10 cellular contexts compared by ENCODE assay signal in genomic region chrX:16838202-16839066, GRCh38. TPM values are rescaled to one million over a fixed set of nuclear protein-coding genes. Genes with fewer than 3 reads are reported as not detected.
A peak's percentile ranks its signal among the peaks of the same experiment; 100 is the strongest.
DNase-seq lines count a peak whose midpoint lies in the region; ATAC-seq and TF ChIP-seq lines count a peak whose summit lies in the region.
"Had no signal": no experiment of that assay in that cellular context is flagged by ENCODE, and none has a peak within 500 bp of the region (broad histone marks: within the 10 kb centered on the region; RNA-seq: fewer than 3 reads in every experiment).

No MANE protein-coding gene starts in this region.

- H3K27ac ChIP-seq in prostate gland: no peak overlapping the region

- H3K36me3 Mint-ChIP-seq in T-helper 17 cell (ENCODE audit: low read depth): no peaks in the 10 kb centered on the region

- H3K4me1 ChIP-seq in prostate gland (replicated peaks): no peaks in the 10 kb centered on the region

- TF ChIP-seq POLR2A in prostate gland (IDR thresholded peaks at IDR 0.05): no peak

- H3K4me3 Mint-ChIP-seq in T-helper 17 cell: peak overlapping the region; percentile 49
- H3K4me3 Mint-ChIP-seq: effector memory CD8-positive, alpha-beta T cell had no signal

- TF ChIP-seq CTCF in foreskin fibroblast (IDR thresholded peaks at IDR 0.05; ENCODE audit: low read depth, low read length) (no peak), prostate gland (IDR thresholded peaks at IDR 0.05) (no peak)

- peak overlapping the region; percentile 53 for H3K27ac Mint-ChIP-seq in T-helper 17 cell

- intact Hi-C loops in sciatic nerve (cut with DNase I) (no loop called here), prostate gland (cut with DNase I) (loop anchor here (5.0 kb wide), 1 partner anchor 44 kb away; no protein-coding TSS in a partner anchor)

- H3K4me1 Mint-ChIP-seq in T-helper 17 cell: no peaks in the 10 kb centered on the region

- H3K27me3 Mint-ChIP-seq in T-helper 17 cell: no peaks in the 10 kb centered on the region
- H3K27me3 Mint-ChIP-seq: effector memory CD8-positive, alpha-beta T cell had no signal

- 47% methylated on average over 7 of the region's 11 CpGs for WGBS in prostate gland

- no peaks in the 10 kb centered on the region for H3K36me3 ChIP-seq in prostate gland

- H3K4me3 ChIP-seq in foreskin fibroblast (ENCODE audit: low read depth in 1 of 2, low read length in 2 of 2) (no peak overlapping the region), prostate gland (no peak overlapping the region)

- ATAC-seq in T-helper 17 cell (no peak), sciatic nerve (peak; percentile 51), GM21717 (IDR thresholded peaks at IDR 0.05; ENCODE audit: unreplicated experiment) (no peak), GM21447 (IDR thresholded peaks at IDR 0.05; ENCODE audit: unreplicated experiment) (no peak)
- ATAC-seq: effector memory CD8-positive, alpha-beta T cell had no signal

- H3K9me3 ChIP-seq in T-helper 17 cell (ENCODE audit: control insufficient read depth, low read length, poor library complexity, severe bottlenecking) (no peaks in the 10 kb centered on the region), prostate gland (no peaks in the 10 kb centered on the region)

- DNase-seq in H4 (ENCODE audit: low spot score) (peak; percentile 61), T-helper 17 cell (no peak), foreskin fibroblast (peak; percentile 72 to 84), sciatic nerve (ENCODE audit: low spot score) (no peak), prostate gland (ENCODE audit: low spot score) (no peak), T-helper 1 cell (no peak)
- DNase-seq: effector memory CD8-positive, alpha-beta T cell; NCI-H187 had no signal

- H3K27me3 ChIP-seq in prostate gland (replicated peaks; ENCODE audit: insufficient read depth): no peaks in the 10 kb centered on the region

RNA-seq across cellular contexts. Expression of gene RBBP7, which starts 31.7 kb away (rescaled TPM):
- total RNA-seq in H4 (2014; rRNA removed; shearing (Covaris generic)): 165 and 175 TPM in 2 replicates
- total RNA-seq in T-helper 17 cell (100 to 1,000 TPM; 103 to 105 TPM), sciatic nerve (93.8 TPM), prostate gland (100 to 1,000 TPM in 1 of 2 donors, 10 to 100 TPM in 1; 88.0 to 256 TPM)

RNA-seq across cellular contexts. Expression of gene TXLNG, which starts 52.2 kb away (rescaled TPM):
- total RNA-seq in H4 (2014; rRNA removed; shearing (Covaris generic)): 8.7 and 12.2 TPM in 2 replicates
- total RNA-seq in T-helper 17 cell (10 to 100 TPM; 19.9 to 21.7 TPM), sciatic nerve (17.3 TPM), prostate gland (10 to 100 TPM in 1 of 2 donors, 1 to 10 TPM in 1; 8.6 to 12.8 TPM)

Comparison
In these comparisons a context has a peak if more than half of its experiments do, and no peak if none do; other contexts are left out.
1. DNase-seq: peak in H4 (single experiment) and foreskin fibroblast (2 of 2); none in T-helper 17 cell (0 of 3), sciatic nerve (single experiment), prostate gland (single experiment) and T-helper 1 cell (0 of 5).